17 cellular contexts compared by ENCODE assay signal in the genomic region with DNA sequence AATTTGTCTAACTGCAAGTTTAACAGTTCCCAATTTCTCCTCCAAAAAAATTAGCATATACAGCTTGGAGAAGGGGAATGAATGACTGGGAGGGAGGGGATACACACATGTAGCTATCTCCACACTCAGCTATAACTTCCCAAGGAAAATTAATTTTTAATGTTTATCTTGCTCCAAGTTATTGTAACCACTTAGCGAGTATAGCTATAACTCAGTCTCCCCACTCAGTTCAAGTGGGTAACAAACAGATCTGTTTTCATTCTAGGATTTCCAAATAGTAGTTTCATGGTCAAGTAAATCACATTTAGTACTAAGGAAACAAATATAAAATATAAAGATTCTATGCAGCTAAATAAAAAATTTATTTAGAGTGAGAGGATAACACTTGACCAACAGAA. TPM values are rescaled to one million over a fixed set of nuclear protein-coding genes. Genes with fewer than 3 reads are reported as not detected.
DNase-seq lines count a peak whose midpoint lies in the region; FAIRE-seq and TF ChIP-seq lines count a peak whose summit lies in the region.
"Had no signal": no experiment of that assay in that cellular context is flagged by ENCODE, and none has a peak within 500 bp of the region (broad histone marks: within the 10 kb centered on the region; RNA-seq: fewer than 3 reads in every experiment).

No MANE protein-coding gene starts in this region.

- no peaks in the 10 kb centered on the region for H3K9me3 Mint-ChIP-seq in endothelial cell (ENCODE audit: unreplicated experiment)
- H3K9me3 Mint-ChIP-seq in HFFc6, result no peaks in the 10 kb centered on the region
- H3K9me3 Mint-ChIP-seq: activated naive CD4-positive, alpha-beta T cell treated with anti-CD3 and anti-CD28 coated beads, Interleukin-2, amount 10 ng/mL, durations not matched to agents 7 days and 5 days; dendritic cell treated with granulocyte-macrophage colony-stimulating factor and Interleukin-4, amounts not matched to agents 40 ng/mL and 50 ng/mL, for 4 days had no signal

- H3K36me3 Mint-ChIP-seq in endothelial cell (ENCODE audit: low read depth, unreplicated experiment) (peaks cover 8% of the 10 kb centered on the region), HFFc6 (ENCODE audit: low read depth) (no peaks in the 10 kb centered on the region)
- H3K36me3 Mint-ChIP-seq: activated naive CD4-positive, alpha-beta T cell treated with anti-CD3 and anti-CD28 coated beads, Interleukin-2, amount 10 ng/mL, durations not matched to agents 7 days and 5 days had no signal

- H3K27ac Mint-ChIP-seq in endothelial cell (ENCODE audit: unreplicated experiment) (peak overlapping the region; percentile 95), HFFc6 (no peak overlapping the region)
- H3K27ac Mint-ChIP-seq: activated CD8-positive, alpha-beta T cell treated with anti-CD3 and anti-CD28 coated beads, Interleukin-2, amount 10 ng/mL, durations not matched to agents 7 days and 5 days; activated naive CD4-positive, alpha-beta T cell treated with anti-CD3 and anti-CD28 coated beads, Interleukin-2, amount 10 ng/mL, durations not matched to agents 7 days and 5 days; dendritic cell treated with granulocyte-macrophage colony-stimulating factor and Interleukin-4, amounts not matched to agents 40 ng/mL and 50 ng/mL, for 4 days; stimulated activated naive CD8-positive, alpha-beta T cell treated with anti-CD3 and anti-CD28 coated beads, Interleukin-15, Interleukin-2, amounts not matched to agents 100 ng/mL and 50 ng/mL, for 24 hours had no signal

- H3K36me3 ChIP-seq in stomach, result no peaks in the 10 kb centered on the region

- FAIRE-seq in GM12892 (lab: Jason Lieb, UNC), result no peak
- FAIRE-seq: GM12891 had no signal

- no peak for TF ChIP-seq EP300 in stomach (IDR thresholded peaks at IDR 0.05)

- peaks cover 5 to 39% (median 25%) of the 10 kb centered on the region in 4 donors for H3K4me1 ChIP-seq in stomach

- peak overlapping the region in 3 of 5 donors; percentile 98 to 99 (median 98) for H3K27ac ChIP-seq in stomach

- 77 to 91% (median 85%) methylated on average over 1 of the region's 1 CpG for WGBS in stomach, 5 donors

- DNase-seq in NCI-H1694 treated with DMSO at 0.1 percent for 48 hours (lab: John Stamatoyannopoulos, UW) (peak; percentile 69), NCI-H1694 (lab: John Stamatoyannopoulos, UW) (no peak), NCI-H446 (lab: John Stamatoyannopoulos, UW) (peak; percentile 99 to 100), endothelial cell (ENCODE audit: low spot score) (no peak), stomach (no peak), HFFc6 (no peak), GM12892 (ENCODE audit: insufficient read length) (no peak), cerebellum (ENCODE audit: low spot score) (no peak)
- DNase-seq: activated CD8-positive, alpha-beta T cell treated with anti-CD3 and anti-CD28 coated beads, Interleukin-2, amount 10 ng/mL, durations not matched to agents 7 days and 5 days; activated naive CD4-positive, alpha-beta T cell treated with anti-CD3 and anti-CD28 coated beads, Interleukin-2, amount 10 ng/mL, durations not matched to agents 7 days and 5 days; foreskin fibroblast; NCI-H524; occipital lobe; stimulated activated CD4-positive, alpha-beta T cell treated with anti-CD3 and anti-CD28 coated beads, Interleukin-4, amount 100 ng/mL, for 24 hours had no signal

- no peaks in the 10 kb centered on the region for H3K9me3 ChIP-seq in stomach

- H3K4me3 ChIP-seq in stomach, result no peak overlapping the region

- intact Hi-C loops in stomach (cut with DNase I; ENCODE audit: low total_unique reads), result no loop called here

- H3K4me1 Mint-ChIP-seq in endothelial cell (ENCODE audit: unreplicated experiment), result peaks cover 33% of the 10 kb centered on the region
- peaks cover 48% of the 10 kb centered on the region for H3K4me1 Mint-ChIP-seq in HFFc6 (ENCODE audit: low read depth)

- H3K27me3 Mint-ChIP-seq in endothelial cell (ENCODE audit: unreplicated experiment) (peaks cover 10% of the 10 kb centered on the region), HFFc6 (ENCODE audit: insufficient read depth) (peaks cover 10% of the 10 kb centered on the region; the same call in 1 of the 2 replicates)

- H3K4me3 Mint-ChIP-seq in endothelial cell (ENCODE audit: unreplicated experiment) (peak overlapping the region; percentile 38), HFFc6 (no peak overlapping the region)
- H3K4me3 Mint-ChIP-seq: activated CD8-positive, alpha-beta T cell treated with anti-CD3 and anti-CD28 coated beads, Interleukin-2, amount 10 ng/mL, durations not matched to agents 7 days and 5 days; activated naive CD4-positive, alpha-beta T cell treated with anti-CD3 and anti-CD28 coated beads, Interleukin-2, amount 10 ng/mL, durations not matched to agents 7 days and 5 days; dendritic cell treated with granulocyte-macrophage colony-stimulating factor and Interleukin-4, amounts not matched to agents 40 ng/mL and 50 ng/mL, for 4 days; stimulated activated naive CD8-positive, alpha-beta T cell treated with anti-CD3 and anti-CD28 coated beads, Interleukin-15, Interleukin-2, amounts not matched to agents 100 ng/mL and 50 ng/mL, for 24 hours had no signal

- H3K27me3 ChIP-seq in stomach, result no peaks in the 10 kb centered on the region

- TF ChIP-seq POLR2A in stomach (IDR thresholded peaks at IDR 0.05), result no peak
- no peak for TF ChIP-seq POLR2A in GM12892 (IDR thresholded peaks at IDR 0.05; ENCODE audit: low read depth, low read length)

- TF ChIP-seq CTCF in endothelial cell (IDR thresholded peaks at IDR 0.05; ENCODE audit: unreplicated experiment) (no peak), stomach (IDR thresholded peaks at IDR 0.05) (no peak), HFFc6 (IDR thresholded peaks at IDR 0.05) (no peak)

RNA-seq across cellular contexts. Expression of a gene that starts 10.0 kb away (rescaled TPM):
- total RNA-seq in endothelial cell (ENCODE audit: unreplicated experiment) (120 TPM), stomach (100 to 1,000 TPM in 4 of 5 donors, 10 to 100 TPM in 1; 30.1 to 624 (median 148) TPM), cerebellum (236 TPM)
- 1 to 10 TPM; 6.7 to 9.4 (median 7.7) TPM for polyA plus RNA-seq in stomach
- 1 to 10 TPM in 4 of 6 experiments, under 1 TPM in 2; 0.69 to 6.2 (median 4.4) TPM for total RNA-seq in HFFc6 (2021; fragmentation: NEBNext Ultra II Directional; extraction: Animal tissue kit (Norgen Biotek cat#: 25700))
- polyA plus RNA-seq in GM12892 (2012; ENCODE audit: missing spikeins), result not detected
- total RNA-seq: activated CD8-positive, alpha-beta T cell treated with anti-CD3 and anti-CD28 coated beads, Interleukin-2, amount 10 ng/mL, durations not matched to agents 7 days and 5 days had no signal

Comparison
In these comparisons a context has a peak if more than half of its experiments do, and no peak if none do; other contexts are left out.
1. DNase-seq: peak in NCI-H1694 treated with DMSO at 0.1 percent for 48 hours (single experiment) and NCI-H446 (2 of 2); none in NCI-H1694 (single experiment), endothelial cell (single experiment), stomach (single experiment), HFFc6 (single experiment), GM12892 (single experiment) and cerebellum (single experiment).
2. RNA of a gene that starts 10.0 kb away (total RNA-seq): 236 TPM in cerebellum (single experiment), 30.1 to 624 TPM in stomach and 120 TPM in endothelial cell (single experiment); 0.69 to 6.2 TPM in HFFc6; every median in the first group is over 4 times any median in the second.